18 cellular contexts compared by ENCODE assay signal in genomic region chr7:140519007-140519399, GRCh38. TPM values are rescaled to one million over a fixed set of nuclear protein-coding genes. Genes with fewer than 3 reads are reported as not detected.
DNase-seq lines count a peak whose midpoint lies in the region; ATAC-seq and TF ChIP-seq lines count a peak whose summit lies in the region.
"Had no signal": no experiment of that assay in that cellular context is flagged by ENCODE, and none has a peak within 500 bp of the region (broad histone marks: within the 10 kb centered on the region; RNA-seq: fewer than 3 reads in every experiment).

No MANE protein-coding gene starts in this region.

- H4K20me1 ChIP-seq in hepatocyte (ENCODE audit: insufficient read depth, poor library complexity, severe bottlenecking) = no peaks in the 10 kb centered on the region

- TF ChIP-seq CTCF in colonic mucosa (IDR thresholded peaks at IDR 0.05) (no peak), hepatocyte (IDR thresholded peaks at IDR 0.05; ENCODE audit: poor library complexity) (no peak), psoas muscle (IDR thresholded peaks at IDR 0.05) (no peak)

- peak overlapping the region; percentile 66 to 92 for H3K9ac ChIP-seq in colonic mucosa (ENCODE audit: low read depth in 2 of 2, low read length in 2 of 2)

- no peaks in the 10 kb centered on the region for H3K36me3 ChIP-seq in colonic mucosa
- no peaks in the 10 kb centered on the region for H3K36me3 ChIP-seq in hepatocyte (replicated peaks; ENCODE audit: insufficient read depth, low read depth)
- H3K36me3 ChIP-seq in psoas muscle (ENCODE audit: insufficient read depth in 1 of 2, low read depth in 1 of 2) = peaks cover 0 to 4% of the 10 kb centered on the region in 2 donors

- H3K27me3 ChIP-seq in colonic mucosa (no peaks in the 10 kb centered on the region), hepatocyte (no peaks in the 10 kb centered on the region), psoas muscle (ENCODE audit: insufficient read depth in 3 of 3, low read length in 2 of 3) (no peaks in the 10 kb centered on the region)

- DNase-seq in ELF-1 (ENCODE audit: low read depth, low spot score) (peak; percentile 51), colonic mucosa (no peak), hepatocyte (ENCODE audit: low spot score) (no peak), psoas muscle (no peak), COR-L47 (lab: John Stamatoyannopoulos, UW) (no peak), NCI-H187 (lab: John Stamatoyannopoulos, UW) (no peak)
- DNase-seq in central memory CD4-positive, alpha-beta T cell = no peak
- no peak for DNase-seq in activated CD4-positive, alpha-beta T cell treated with anti-CD3 and anti-CD28 coated beads, Interleukin-2, amount 50 U/mL, for 48 hours
- DNase-seq: activated CD4-positive, alpha-beta T cell treated with anti-CD3 and anti-CD28 coated beads, Interleukin-2, amount 50 U/mL, for 1 hour; activated T-cell treated with anti-CD3 and anti-CD28 coated beads, Interleukin-2, amount 50 U/mL, for 24 hours; caudate nucleus; CD4-positive, alpha-beta memory T cell; GOT3; NCI-H2081; NCI-H524; stimulated activated CD4-positive, alpha-beta T cell treated with anti-CD3 and anti-CD28 coated beads, Interleukin-1b, Interleukin-23, amount 100 ng/mL, for 48 hours had no signal

- WGBS in hepatocyte (ENCODE audit: low lambda C conversion rate, missing lambda C conversion rate) = 52% methylated on average over 5 of the region's 7 CpGs
- WGBS in psoas muscle, 3 donors = 55 to 60% (median 56%) methylated on average over 7 of the region's 7 CpGs

- H3K4me2 ChIP-seq in hepatocyte = no peak overlapping the region

- H3K9me3 ChIP-seq in colonic mucosa (no peaks in the 10 kb centered on the region), hepatocyte (ENCODE audit: low read depth) (no peaks in the 10 kb centered on the region), psoas muscle (no peaks in the 10 kb centered on the region)
- H3K9me3 ChIP-seq: A549 had no signal

- peak overlapping the region; percentile 96 for H3K27ac ChIP-seq in colonic mucosa
- peak overlapping the region; percentile 38 for H3K27ac ChIP-seq in hepatocyte
- H3K27ac ChIP-seq in psoas muscle = peak overlapping the region; percentile 36

- ATAC-seq in psoas muscle = peak in 1 of 4 donors; percentile 25
- ATAC-seq: activated naive CD4-positive, alpha-beta T cell treated with anti-CD3 and anti-CD28 coated beads, Interleukin-2, amount 50 U/mL, for 72 hours had no signal

- H3K4me3 ChIP-seq in colonic mucosa (peak overlapping the region; percentile 28), hepatocyte (no peak overlapping the region), psoas muscle (no peak overlapping the region)
- H3K4me3 ChIP-seq: A549 had no signal

- no peaks in the 10 kb centered on the region for H3K79me2 ChIP-seq in hepatocyte

- H2AFZ ChIP-seq in hepatocyte = no peak overlapping the region

- H3K4me1 ChIP-seq in colonic mucosa = no peaks in the 10 kb centered on the region
- no peaks in the 10 kb centered on the region for H3K4me1 ChIP-seq in hepatocyte (ENCODE audit: insufficient read depth)
- no peaks in the 10 kb centered on the region for H3K4me1 ChIP-seq in psoas muscle

- no peaks in the 10 kb centered on the region for H3K9me2 ChIP-seq in hepatocyte (replicated peaks; ENCODE audit: insufficient read depth)

- intact Hi-C loops in colonic mucosa (cut with DNase I) = loop anchor here (2.0 kb wide), 1 partner anchor 134 kb away; no protein-coding TSS in a partner anchor
- intact Hi-C loops in psoas muscle (cut with DNase I) = loop anchor here (2.0 to 5.0 kb wide), 4 partner anchors 42 to 493 kb away; partner anchors contain the start of genes MKRN1 (in 1 of the 2) and MRPS33 (in 1 of the 2)

RNA-seq across cellular contexts. Expression of gene MKRN1, which starts 39.7 kb away (rescaled TPM):
- 100 to 1,000 TPM; 175 to 240 TPM for total RNA-seq in colonic mucosa
- 65.9 and 71.5 TPM in 2 replicates for total RNA-seq in hepatocyte
- 57.4 and 63.7 TPM in 2 replicates for polyA plus RNA-seq in hepatocyte
- 10 to 100 TPM; 58.3 to 82.0 (median 69.3) TPM for total RNA-seq in psoas muscle
- 10 to 100 TPM; 27.0 to 59.1 (median 44.5) TPM for polyA plus RNA-seq in psoas muscle

Comparison
In these comparisons a context has a peak if more than half of its experiments do, and no peak if none do; other contexts are left out.
1. H3K27ac ChIP-seq: peak in every context shown above with its lines; median percentile 96 in colonic mucosa; 38 in hepatocyte; 36 in psoas muscle.